ENCODE assay signal across 8 cellular contexts in the genomic region with DNA sequence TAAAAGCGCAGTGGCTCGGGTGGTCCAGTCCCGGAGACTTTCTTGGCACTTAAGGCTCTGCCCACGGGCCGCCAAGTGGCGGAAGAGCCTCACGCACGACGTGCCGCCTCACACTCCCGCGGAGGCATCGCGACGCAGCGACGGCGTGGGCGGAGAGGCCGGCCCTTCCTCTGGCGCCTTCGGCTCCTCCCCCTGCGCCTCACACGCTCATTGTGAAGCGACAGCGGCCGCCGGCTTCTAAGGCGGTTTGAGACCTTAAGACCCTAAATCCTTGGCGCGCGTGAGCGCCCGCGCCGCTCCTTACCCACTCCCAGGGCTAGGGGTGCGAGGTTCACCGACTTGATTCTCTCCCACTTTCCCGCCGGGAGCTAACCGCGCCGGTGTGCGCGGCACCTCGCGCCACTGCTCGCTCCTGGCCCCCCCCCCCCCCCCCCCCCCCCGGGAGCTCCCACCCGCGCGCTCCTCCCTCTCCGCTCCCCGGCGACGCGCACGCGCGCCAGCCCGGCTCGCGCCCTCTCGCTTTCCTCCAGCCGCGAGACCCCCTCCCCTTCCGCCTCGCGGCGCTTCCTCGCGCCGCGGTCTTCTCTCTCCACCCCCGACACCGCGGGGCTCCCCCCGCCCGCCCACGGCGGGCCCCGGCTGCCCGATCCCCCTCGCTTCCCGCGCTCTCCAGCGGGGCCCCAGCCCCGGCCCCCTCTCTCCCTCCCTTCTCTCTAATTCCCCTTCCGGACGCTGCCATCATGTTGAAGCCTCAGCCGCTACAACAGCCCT. TPM values are rescaled to one million over a fixed set of nuclear protein-coding genes. Genes with fewer than 3 reads are reported as not detected.
DNase-seq lines count a peak whose midpoint lies in the region; ATAC-seq, FAIRE-seq and TF ChIP-seq lines count a peak whose summit lies in the region.

A gene with protein sequence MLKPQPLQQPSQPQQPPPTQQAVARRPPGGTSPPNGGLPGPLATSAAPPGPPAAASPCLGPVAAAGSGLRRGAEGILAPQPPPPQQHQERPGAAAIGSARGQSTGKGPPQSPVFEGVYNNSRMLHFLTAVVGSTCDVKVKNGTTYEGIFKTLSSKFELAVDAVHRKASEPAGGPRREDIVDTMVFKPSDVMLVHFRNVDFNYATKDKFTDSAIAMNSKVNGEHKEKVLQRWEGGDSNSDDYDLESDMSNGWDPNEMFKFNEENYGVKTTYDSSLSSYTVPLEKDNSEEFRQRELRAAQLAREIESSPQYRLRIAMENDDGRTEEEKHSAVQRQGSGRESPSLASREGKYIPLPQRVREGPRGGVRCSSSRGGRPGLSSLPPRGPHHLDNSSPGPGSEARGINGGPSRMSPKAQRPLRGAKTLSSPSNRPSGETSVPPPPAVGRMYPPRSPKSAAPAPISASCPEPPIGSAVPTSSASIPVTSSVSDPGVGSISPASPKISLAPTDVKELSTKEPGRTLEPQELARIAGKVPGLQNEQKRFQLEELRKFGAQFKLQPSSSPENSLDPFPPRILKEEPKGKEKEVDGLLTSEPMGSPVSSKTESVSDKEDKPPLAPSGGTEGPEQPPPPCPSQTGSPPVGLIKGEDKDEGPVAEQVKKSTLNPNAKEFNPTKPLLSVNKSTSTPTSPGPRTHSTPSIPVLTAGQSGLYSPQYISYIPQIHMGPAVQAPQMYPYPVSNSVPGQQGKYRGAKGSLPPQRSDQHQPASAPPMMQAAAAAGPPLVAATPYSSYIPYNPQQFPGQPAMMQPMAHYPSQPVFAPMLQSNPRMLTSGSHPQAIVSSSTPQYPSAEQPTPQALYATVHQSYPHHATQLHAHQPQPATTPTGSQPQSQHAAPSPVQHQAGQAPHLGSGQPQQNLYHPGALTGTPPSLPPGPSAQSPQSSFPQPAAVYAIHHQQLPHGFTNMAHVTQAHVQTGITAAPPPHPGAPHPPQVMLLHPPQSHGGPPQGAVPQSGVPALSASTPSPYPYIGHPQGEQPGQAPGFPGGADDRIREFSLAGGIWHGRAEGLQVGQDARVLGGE (plus strand): TSS at position 480 of the 771 bp plus-strand sequence. CDS start 261 bp downstream, at position 741.

- H3K27me3 ChIP-seq in KMS-11 (ENCODE audit: insufficient read depth, low read depth): no peaks in the 10 kb centered on the region

- H3K4me3 ChIP-seq in KMS-11 (IDR thresholded peaks at IDR 0.05; ENCODE audit: insufficient read depth, low read depth, low read length): no peak within 1 kb of the TSS

- TF ChIP-seq CTCF in KMS-11 (conservative IDR thresholded peaks at IDR 0.05; ENCODE audit: low read depth, low read length): no peak

- H3K36me3 ChIP-seq in KMS-11 (ENCODE audit: insufficient read depth): peaks cover 4% of the 10 kb centered on the region; the same call in 1 of the 2 replicates

- peaks cover 48% of the 10 kb centered on the region for H3K4me1 Mint-ChIP-seq in activated T-helper 1 cell treated with anti-CD3 and anti-CD28 coated beads, Interleukin-12 subunit alpha, Interleukin-12 subunit beta, Interleukin-2, Interleukin-4 antibody, amounts not matched to agents 30 ng/mL and 10 ng/mL and 1 ng/mL, durations not matched to agents 14 hours and 24 hours and 36 hours (ENCODE audit: low read depth)
- peaks cover 26 to 39% (median 36%) of the 10 kb centered on the region in 3 donors for H3K4me1 Mint-ChIP-seq in naive B cell
- H3K4me1 Mint-ChIP-seq in stimulated activated effector memory CD8-positive, alpha-beta T cell treated with anti-CD3 and anti-CD28 coated beads, Interleukin-12 subunit alpha, Interleukin-12 subunit beta, amount 100 ng/mL, for 72 hours: peaks cover 55% of the 10 kb centered on the region

- peaks cover 4% of the 10 kb centered on the region for H3K27me3 Mint-ChIP-seq in activated T-helper 1 cell treated with anti-CD3 and anti-CD28 coated beads, Interleukin-12 subunit alpha, Interleukin-12 subunit beta, Interleukin-2, Interleukin-4 antibody, amounts not matched to agents 30 ng/mL and 10 ng/mL and 1 ng/mL, durations not matched to agents 14 hours and 24 hours and 36 hours (ENCODE audit: insufficient read depth)
- H3K27me3 Mint-ChIP-seq in naive B cell: no peaks in the 10 kb centered on the region

- intact Hi-C loops in activated T-helper 1 cell treated with anti-CD3 and anti-CD28 coated beads, Interleukin-12 subunit alpha, Interleukin-12 subunit beta, Interleukin-2, Interleukin-4 antibody, amounts not matched to agents 30 ng/mL and 10 ng/mL and 1 ng/mL, durations not matched to agents 14 hours and 24 hours and 36 hours (cut with micrococcal nuclease): loop anchor here (5.0 kb wide), 3 partner anchors 205 to 985 kb away; a partner anchor contains a TSS

- H3K27ac ChIP-seq in KMS-11: peak within 1 kb of the TSS; percentile 96

- peak within 1 kb of the TSS; percentile 97 for H3K9ac ChIP-seq in KMS-11

- peak within 1 kb of the TSS; percentile 58 for H2AFZ ChIP-seq in KMS-11 (ENCODE audit: low read depth)

- H3K36me3 Mint-ChIP-seq in activated T-helper 1 cell treated with anti-CD3 and anti-CD28 coated beads, Interleukin-12 subunit alpha, Interleukin-12 subunit beta, Interleukin-2, Interleukin-4 antibody, amounts not matched to agents 30 ng/mL and 10 ng/mL and 1 ng/mL, durations not matched to agents 14 hours and 24 hours and 36 hours (ENCODE audit: low read depth): peaks cover 35% of the 10 kb centered on the region
- peaks cover 9 to 10% of the 10 kb centered on the region in 2 donors for H3K36me3 Mint-ChIP-seq in naive B cell
- H3K36me3 Mint-ChIP-seq in stimulated activated effector memory CD8-positive, alpha-beta T cell treated with anti-CD3 and anti-CD28 coated beads, Interleukin-12 subunit alpha, Interleukin-12 subunit beta, amount 100 ng/mL, for 72 hours: peaks cover 74% of the 10 kb centered on the region

- no peak for FAIRE-seq in RCC 7860 (lab: Jason Lieb, UNC)

- peak within 1 kb of the TSS; percentile 92 for H3K4me2 ChIP-seq in KMS-11

- peak within 1 kb of the TSS; percentile 100 for H3K27ac Mint-ChIP-seq in activated T-helper 1 cell treated with anti-CD3 and anti-CD28 coated beads, Interleukin-12 subunit alpha, Interleukin-12 subunit beta, Interleukin-2, Interleukin-4 antibody, amounts not matched to agents 30 ng/mL and 10 ng/mL and 1 ng/mL, durations not matched to agents 14 hours and 24 hours and 36 hours
- peak within 1 kb of the TSS; percentile 98 to 100 (median 99) for H3K27ac Mint-ChIP-seq in naive B cell
- H3K27ac Mint-ChIP-seq in stimulated activated effector memory CD8-positive, alpha-beta T cell treated with anti-CD3 and anti-CD28 coated beads, Interleukin-12 subunit alpha, Interleukin-12 subunit beta, amount 100 ng/mL, for 72 hours: peak within 1 kb of the TSS; percentile 98

- DNase-seq in DMS153 (lab: John Stamatoyannopoulos, UW): peak; percentile 92
- peak; percentile 82 for DNase-seq in RCC 7860 (ENCODE audit: low spot score)
- DNase-seq in activated T-helper 1 cell treated with anti-CD3 and anti-CD28 coated beads, Interleukin-12 subunit alpha, Interleukin-12 subunit beta, Interleukin-2, Interleukin-4 antibody, amounts not matched to agents 30 ng/mL and 10 ng/mL and 1 ng/mL, durations not matched to agents 14 hours and 24 hours and 36 hours (ENCODE audit: low spot score): peak; percentile 92
- peak; percentile 98 for DNase-seq in fibroblast of gingiva (ENCODE audit: low read depth)
- DNase-seq in naive B cell: peak; percentile 94
- DNase-seq in stimulated activated effector memory CD8-positive, alpha-beta T cell treated with anti-CD3 and anti-CD28 coated beads, Interleukin-12 subunit alpha, Interleukin-12 subunit beta, amount 100 ng/mL, for 72 hours (ENCODE audit: low spot score in 2 of 2): peak; percentile 93 to 98

- H3K79me2 ChIP-seq in KMS-11 (ENCODE audit: insufficient read depth, low read depth): peaks cover 42% of the 10 kb centered on the region

- ATAC-seq in GM21723 (IDR thresholded peaks at IDR 0.05; ENCODE audit: unreplicated experiment) (peak; percentile 57), naive B cell (ENCODE audit: low read depth in 2 of 2) (peak; percentile 51 to 60)
- peak; percentile 74 for ATAC-seq in stimulated activated effector memory CD8-positive, alpha-beta T cell treated with anti-CD3 and anti-CD28 coated beads, Interleukin-12 subunit alpha, Interleukin-12 subunit beta, amount 100 ng/mL, for 72 hours

- no peaks in the 10 kb centered on the region for H3K9me3 Mint-ChIP-seq in activated T-helper 1 cell treated with anti-CD3 and anti-CD28 coated beads, Interleukin-12 subunit alpha, Interleukin-12 subunit beta, Interleukin-2, Interleukin-4 antibody, amounts not matched to agents 30 ng/mL and 10 ng/mL and 1 ng/mL, durations not matched to agents 14 hours and 24 hours and 36 hours
- H3K9me3 Mint-ChIP-seq in naive B cell: no peaks in the 10 kb centered on the region
- no peaks in the 10 kb centered on the region for H3K9me3 Mint-ChIP-seq in stimulated activated effector memory CD8-positive, alpha-beta T cell treated with anti-CD3 and anti-CD28 coated beads, Interleukin-12 subunit alpha, Interleukin-12 subunit beta, amount 100 ng/mL, for 72 hours

- H3K4me1 ChIP-seq in KMS-11 (ENCODE audit: low read depth, poor library complexity, severe bottlenecking): peaks cover 41% of the 10 kb centered on the region

- H3K4me3 Mint-ChIP-seq in activated T-helper 1 cell treated with anti-CD3 and anti-CD28 coated beads, Interleukin-12 subunit alpha, Interleukin-12 subunit beta, Interleukin-2, Interleukin-4 antibody, amounts not matched to agents 30 ng/mL and 10 ng/mL and 1 ng/mL, durations not matched to agents 14 hours and 24 hours and 36 hours: peak within 1 kb of the TSS; percentile 98
- peak within 1 kb of the TSS; percentile 97 to 100 (median 98) for H3K4me3 Mint-ChIP-seq in naive B cell
- peak within 1 kb of the TSS; percentile 90 for H3K4me3 Mint-ChIP-seq in stimulated activated effector memory CD8-positive, alpha-beta T cell treated with anti-CD3 and anti-CD28 coated beads, Interleukin-12 subunit alpha, Interleukin-12 subunit beta, amount 100 ng/mL, for 72 hours

- H4K20me1 ChIP-seq in KMS-11 (ENCODE audit: insufficient read depth): no peaks in the 10 kb centered on the region; the same call in 1 of the 2 replicates

RNA-seq across cellular contexts. Expression of the gene that starts here (rescaled TPM):
- 319 and 337 TPM in 2 replicates for total RNA-seq in activated T-helper 1 cell treated with anti-CD3 and anti-CD28 coated beads, Interleukin-12 subunit alpha, Interleukin-12 subunit beta, Interleukin-2, Interleukin-4 antibody, amounts not matched to agents 30 ng/mL and 10 ng/mL and 1 ng/mL, durations not matched to agents 14 hours and 24 hours and 36 hours
- 10 to 100 TPM in 5 of 6 donors, 1 to 10 TPM in 1; 3.6 to 38.2 (median 20.0) TPM for polyA plus RNA-seq in naive B cell (ENCODE audit: low read depth in 6 of 6)
